Comparison of ENCODE assay signal across 8 cellular contexts in the genomic region with DNA sequence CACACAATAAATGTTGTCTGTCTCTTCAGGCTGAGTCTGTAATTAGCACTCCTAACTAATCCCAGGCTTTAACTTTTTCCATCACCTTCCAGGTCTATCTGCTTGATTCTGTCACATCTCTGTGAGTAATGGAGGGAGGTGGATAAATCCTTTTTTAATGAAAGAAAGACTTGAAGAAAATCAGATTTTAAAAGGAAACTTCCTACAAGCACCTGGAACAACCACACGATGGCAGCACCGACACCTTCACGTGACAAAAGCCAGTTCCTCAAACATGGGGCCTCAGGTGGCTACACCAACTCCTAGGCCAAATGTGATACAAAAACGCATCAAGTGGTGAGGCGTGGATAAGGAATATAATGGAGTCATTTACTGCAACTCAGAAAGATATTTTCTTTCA. TPM values are rescaled to one million over a fixed set of nuclear protein-coding genes. Genes with fewer than 3 reads are reported as not detected.
DNase-seq lines count a peak whose midpoint lies in the region; ATAC-seq, FAIRE-seq and TF ChIP-seq lines count a peak whose summit lies in the region.

No MANE protein-coding gene starts in this region.

- no peak overlapping the region for H3K4me3 Mint-ChIP-seq in astrocyte (ENCODE audit: unreplicated experiment)

- no peaks in the 10 kb centered on the region for H3K27me3 Mint-ChIP-seq in astrocyte (ENCODE audit: low read depth, unreplicated experiment)

- 66% methylated on average over 5 of the region's 5 CpGs for WGBS in liver

- TF ChIP-seq CTCF in AG10803 (conservative IDR thresholded peaks at IDR 0.05; ENCODE audit: low read length) (peak; percentile 52), astrocyte (IDR thresholded peaks at IDR 0.05; ENCODE audit: insufficient read depth, low read depth, low read length) (peak; percentile 52), liver (IDR thresholded peaks at IDR 0.05; ENCODE audit: low read depth, low read length, missing input control) (peak; percentile 45)

- no peaks in the 10 kb centered on the region for H3K9me3 Mint-ChIP-seq in astrocyte (ENCODE audit: unreplicated experiment)

- H3K9ac ChIP-seq in astrocyte (ENCODE audit: low read length), result no peak overlapping the region
- H3K9ac ChIP-seq in liver (ENCODE audit: low read depth in 1 of 2, low read length in 2 of 2), result no peak overlapping the region

- H3K27ac ChIP-seq in astrocyte (ENCODE audit: low read depth, low read length) (no peak overlapping the region), liver (ENCODE audit: low read depth in 1 of 2, low read length in 2 of 2) (no peak overlapping the region)

- peak; percentile 29 to 68 for TF ChIP-seq RAD21 in liver (IDR thresholded peaks at IDR 0.05)

- ATAC-seq in GM18867 (IDR thresholded peaks at IDR 0.05; ENCODE audit: unreplicated experiment), result peak; percentile 57
- no peak for ATAC-seq in GM21825 (IDR thresholded peaks at IDR 0.05; ENCODE audit: unreplicated experiment)

- H3K27ac Mint-ChIP-seq in astrocyte (ENCODE audit: unreplicated experiment), result peak overlapping the region; percentile 42

- peaks cover 3% of the 10 kb centered on the region for H3K36me3 ChIP-seq in astrocyte (ENCODE audit: insufficient read depth, low read length)
- H3K36me3 ChIP-seq in liver (ENCODE audit: control insufficient read depth in 4 of 4, insufficient read depth in 3 of 4, low read depth in 1 of 4, low read length in 3 of 4), result peaks cover 16 to 60% (median 36%) of the 10 kb centered on the region in 4 donors

- H2AFZ ChIP-seq in astrocyte (ENCODE audit: low read depth, low read length), result no peak overlapping the region

- FAIRE-seq in astrocyte (lab: Jason Lieb, UNC), result no peak

- H3K4me1 ChIP-seq in astrocyte (ENCODE audit: insufficient read depth, low read length) (no peaks in the 10 kb centered on the region), liver (ENCODE audit: control insufficient read depth in 4 of 4, insufficient read depth in 4 of 4, low read length in 3 of 4) (no peaks in the 10 kb centered on the region)

- H4K20me1 ChIP-seq in astrocyte (ENCODE audit: insufficient read depth, low read length), result peaks cover 5% of the 10 kb centered on the region

- no peaks in the 10 kb centered on the region for H3K27me3 ChIP-seq in astrocyte (ENCODE audit: insufficient read depth, low read length)
- no peaks in the 10 kb centered on the region for H3K27me3 ChIP-seq in liver (ENCODE audit: control insufficient read depth in 4 of 4, insufficient read depth in 4 of 4, low read length in 3 of 4)

- H3K9me3 ChIP-seq in astrocyte (ENCODE audit: insufficient read depth, low read depth, low read length) (no peaks in the 10 kb centered on the region), liver (ENCODE audit: control insufficient read depth in 4 of 4, low read length in 3 of 4) (no peaks in the 10 kb centered on the region)

- no peak overlapping the region for H3K4me2 ChIP-seq in astrocyte (ENCODE audit: low read length)

- H3K36me3 Mint-ChIP-seq in astrocyte (ENCODE audit: low read depth, unreplicated experiment), result peaks cover 25% of the 10 kb centered on the region

- H3K4me3 ChIP-seq in AG10803 (ENCODE audit: low read length), result no peak overlapping the region
- no peak overlapping the region for H3K4me3 ChIP-seq in astrocyte (ENCODE audit: insufficient read depth, low read depth, low read length)
- no peak overlapping the region for H3K4me3 ChIP-seq in liver (ENCODE audit: low read depth in 1 of 3, low read length in 3 of 3)

- DNase-seq in AG10803 (ENCODE audit: low read depth), result peak; percentile 30
- DNase-seq in NCI-H2196 treated with DMSO at 0.1 percent for 48 hours (lab: John Stamatoyannopoulos, UW; ENCODE audit: unreplicated experiment), result peak; percentile 13
- DNase-seq in astrocyte (ENCODE audit: low read depth), result peak; percentile 10
- no peak for DNase-seq in mesenteric fat pad (ENCODE audit: low spot score)
- DNase-seq in NCI-H226, result no peak

- no peaks in the 10 kb centered on the region for H3K79me2 ChIP-seq in astrocyte (ENCODE audit: insufficient read depth, low read length)

- H3K4me1 Mint-ChIP-seq in astrocyte (ENCODE audit: low read depth, unreplicated experiment), result peaks cover 12% of the 10 kb centered on the region

TF ChIP-seq in liver, 16 proteins besides CTCF, POLR2A, EP300 and RAD21:
- no peak for TF ChIP-seq NR2F2 (IDR thresholded peaks at IDR 0.05)

RNA-seq across cellular contexts. Expression of gene TGFBRAP1, which starts 41.8 kb away (rescaled TPM):
- total RNA-seq in astrocyte (25.1 and 26.1 TPM in 2 replicates), liver (10 to 100 TPM in 1 of 2 donors, 1 to 10 TPM in 1; 9.8 to 10.4 TPM), mesenteric fat pad (22.0 TPM)
- 1 to 10 TPM; 1.8 to 3.7 TPM for polyA plus RNA-seq in liver

RNA-seq across cellular contexts. Expression of gene GPR45, which starts 46.1 kb away (rescaled TPM):
- 0.22 TPM in 1 of 2 replicates, not detected in the other for total RNA-seq in astrocyte
- not detected for total RNA-seq in liver
- polyA plus RNA-seq in liver, result not detected
- total RNA-seq in mesenteric fat pad, result not detected

RNA-seq across cellular contexts. Expression of gene C2orf49, which starts 49.6 kb away (rescaled TPM):
- total RNA-seq in astrocyte (21.6 and 22.6 TPM in 2 replicates), liver (1 to 10 TPM; 8.2 TPM), mesenteric fat pad (12.8 TPM)
- polyA plus RNA-seq in liver, result 1 to 10 TPM; 3.3 to 8.1 TPM

Comparison
In these comparisons a context has a peak if more than half of its experiments do, and no peak if none do; other contexts are left out.
1. DNase-seq: peak in AG10803 (single experiment), NCI-H2196 treated with DMSO at 0.1 percent for 48 hours (single experiment) and astrocyte (single experiment); none in mesenteric fat pad (single experiment) and NCI-H226 (single experiment).
2. Peak in every context shown above with its lines, with median percentiles within 50 percentile points of each other: CTCF ChIP-seq.